Comparison of ENCODE assay signal across 9 cellular contexts in the genomic region with DNA sequence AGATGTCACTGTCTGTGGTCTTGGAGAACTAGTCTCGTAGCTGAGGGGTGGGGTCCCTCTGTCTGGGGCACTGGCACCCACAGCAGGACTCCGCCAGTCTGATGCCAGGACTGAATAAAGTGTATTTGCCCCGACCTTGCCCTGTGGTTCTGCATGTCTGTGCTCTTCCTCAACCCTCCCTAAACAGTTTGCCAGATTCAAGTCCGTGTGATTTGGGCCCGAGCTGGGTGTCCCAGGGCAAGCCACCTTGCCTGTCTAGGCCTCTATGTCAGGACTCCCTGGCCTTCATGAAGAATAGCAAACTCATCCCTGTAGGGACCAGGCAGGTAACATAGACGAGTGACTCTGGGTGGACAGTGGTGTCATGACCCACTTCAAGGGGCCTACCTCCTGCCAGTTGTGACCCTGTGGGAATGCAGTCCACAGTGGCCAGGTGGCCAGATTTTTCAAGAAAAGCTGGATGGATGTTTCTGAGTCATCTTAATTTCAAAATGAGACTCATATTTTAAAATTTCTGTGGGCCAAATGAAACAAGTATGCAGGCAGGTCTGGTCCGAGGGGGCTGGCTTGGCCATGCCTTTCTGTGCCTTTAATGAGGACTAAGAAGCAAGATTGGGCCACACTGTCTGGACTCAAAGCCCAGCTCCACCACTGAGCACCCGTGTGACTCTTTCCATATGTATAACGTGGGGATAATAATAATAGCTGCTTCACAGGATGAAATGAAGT. TPM values are rescaled to one million over a fixed set of nuclear protein-coding genes. Genes with fewer than 3 reads are reported as not detected.
DNase-seq lines count a peak whose midpoint lies in the region; ATAC-seq and TF ChIP-seq lines count a peak whose summit lies in the region.
"Had no signal": no experiment of that assay in that cellular context is flagged by ENCODE, and none has a peak within 500 bp of the region (broad histone marks: within the 10 kb centered on the region; RNA-seq: fewer than 3 reads in every experiment).

No MANE protein-coding gene starts in this region.

- H3K4me1 ChIP-seq in SK-N-SH (ENCODE audit: control insufficient read depth in 1 of 2, insufficient read depth in 2 of 2, low read depth in 1 of 2, low read length in 1 of 2), result peaks cover 23 to 31% of the 10 kb centered on the region in 2 experiments; a peak in 3 of 4 replicates

- POLR2A ChIA-PET in SK-N-SH (lab: Yijun Ruan, JAX), result interaction anchor here (4.7 kb wide), 1 partner anchor 18 kb away, joined by 39 read pairs; a partner anchor contains a TSS

- no peaks in the 10 kb centered on the region for H3K27me3 ChIP-seq in SK-N-SH (ENCODE audit: insufficient read depth)
- no peaks in the 10 kb centered on the region for H3K27me3 ChIP-seq in SU-DHL-6 (ENCODE audit: low read length)

- H3K9me2 ChIP-seq in SK-N-SH (no peaks in the 10 kb centered on the region), SU-DHL-6 (replicated peaks; ENCODE audit: insufficient read depth, low read length) (no peaks in the 10 kb centered on the region)

- DNase-seq in SK-N-SH (no peak), epithelial cell of prostate (ENCODE audit: low read depth, low spot score) (no peak), retinal pigment epithelial cell (ENCODE audit: low read depth) (no peak), Ammon's horn (ENCODE audit: low spot score) (no peak), COLO829 (ENCODE audit: low spot score) (no peak), GM10266 (ENCODE audit: extremely low spot score) (no peak)
- DNase-seq: NCI-H1048 had no signal

- CTCF ChIA-PET in SK-N-SH (lab: Yijun Ruan, JAX), result interaction anchor here (1.0 to 5.9 kb wide), 6 partner anchors 18 to 121 kb away, joined by 3 to 65 read pairs (median 6); a partner anchor contains a TSS

- peaks cover 7 to 18% of the 10 kb centered on the region in 2 experiments for H3K36me3 ChIP-seq in SK-N-SH (replicated peaks in 1 of 2; ENCODE audit: control insufficient read depth in 1 of 2, insufficient read depth in 2 of 2, low read length in 1 of 2)
- no peaks in the 10 kb centered on the region for H3K36me3 ChIP-seq in SU-DHL-6 (ENCODE audit: low read length)

- TF ChIP-seq RAD21 in SK-N-SH (IDR thresholded peaks at IDR 0.05; ENCODE audit: low read length), result no peak

- ATAC-seq in SK-N-SH treated with all-trans-retinoic acid at 6 μM for 48 hours, result no peak

- TF ChIP-seq CTCF in SK-N-SH (IDR thresholded peaks at IDR 0.05), result no peak
- no peak for TF ChIP-seq CTCF in SU-DHL-6 (IDR thresholded peaks at IDR 0.05; ENCODE audit: insufficient read depth, low read length, poor library complexity, severe bottlenecking)
- TF ChIP-seq CTCF in retinal pigment epithelial cell (conservative IDR thresholded peaks at IDR 0.05; ENCODE audit: low read depth, low read length), result no peak
- no peak for TF ChIP-seq CTCF in GM10266 (IDR thresholded peaks at IDR 0.05; ENCODE audit: control insufficient read depth, insufficient read depth, low read depth, missing control alignments)

- no peak overlapping the region for H2AFZ ChIP-seq in SK-N-SH (ENCODE audit: low read depth)
- no peak overlapping the region for H2AFZ ChIP-seq in SU-DHL-6 (ENCODE audit: low read depth, low read length, severe bottlenecking)

- H3K4me2 ChIP-seq in SK-N-SH, result peak overlapping the region; percentile 99
- H3K4me2 ChIP-seq in SU-DHL-6 (ENCODE audit: low read depth, low read length, poor library complexity, severe bottlenecking), result peak overlapping the region; percentile 92

- no peak overlapping the region for H3K9ac ChIP-seq in SK-N-SH
- H3K9ac ChIP-seq in SU-DHL-6 (ENCODE audit: low read length), result peak overlapping the region; percentile 85; the same call in 1 of the 2 replicates

- H4K20me1 ChIP-seq in SK-N-SH (ENCODE audit: insufficient read depth) (peaks cover 46% of the 10 kb centered on the region), SU-DHL-6 (ENCODE audit: low read depth, low read length) (no peaks in the 10 kb centered on the region)

- H3K9me3 ChIP-seq in SK-N-SH, result no peaks in the 10 kb centered on the region
- H3K9me3 ChIP-seq in SU-DHL-6 (ENCODE audit: insufficient read depth, low read length), result no peaks in the 10 kb centered on the region

- WGBS in SK-N-SH (ENCODE audit: low lambda C conversion rate), result 80% methylated on average over 5 of the region's 9 CpGs

- H3F3A ChIP-seq in SK-N-SH (replicated peaks; ENCODE audit: insufficient read depth) (peaks cover 29% of the 10 kb centered on the region), SU-DHL-6 (ENCODE audit: insufficient read depth) (peaks cover 22% of the 10 kb centered on the region)

- H3K27ac ChIP-seq in SK-N-SH (ENCODE audit: low read depth in 2 of 2, low read length in 1 of 2), result peak overlapping the region in 1 of 2 experiments; percentile 18; a peak in 1 of 4 replicates
- peak overlapping the region; percentile 54 for H3K27ac ChIP-seq in SU-DHL-6 (ENCODE audit: low read depth, low read length)
- peak overlapping the region; percentile 8 for H3K27ac ChIP-seq in epithelial cell of prostate

- H3K4me3 ChIP-seq in SK-N-SH (ENCODE audit: low read depth in 2 of 2, low read length in 1 of 2) (peak overlapping the region; percentile 93 to 98), SU-DHL-6 (ENCODE audit: insufficient read depth, low read length, poor library complexity, severe bottlenecking) (no peak overlapping the region), retinal pigment epithelial cell (ENCODE audit: low read length) (peak overlapping the region; percentile 88)

- TF ChIP-seq EP300 in SK-N-SH (IDR thresholded peaks at IDR 0.05; ENCODE audit: borderline replicate concordance in 1 of 2, low read depth in 1 of 2, low read length in 1 of 2), result no peak

- peaks cover 37% of the 10 kb centered on the region for H3K79me2 ChIP-seq in SK-N-SH (ENCODE audit: insufficient read depth)
- H3K79me2 ChIP-seq in SU-DHL-6 (ENCODE audit: insufficient read depth, low read length), result peaks cover 11% of the 10 kb centered on the region; the same call in 1 of the 2 replicates

TF ChIP-seq in SK-N-SH, 30 proteins besides CTCF, POLR2A, EP300 and RAD21:
- TF ChIP-seq SMC3 (IDR thresholded peaks at IDR 0.05; ENCODE audit: low read depth, low read length), result no peak
- TF ChIP-seq TAF1 (IDR thresholded peaks at IDR 0.05; ENCODE audit: borderline replicate concordance, low read depth, low read length), result no peak
- TF ChIP-seq, protein P1, sequence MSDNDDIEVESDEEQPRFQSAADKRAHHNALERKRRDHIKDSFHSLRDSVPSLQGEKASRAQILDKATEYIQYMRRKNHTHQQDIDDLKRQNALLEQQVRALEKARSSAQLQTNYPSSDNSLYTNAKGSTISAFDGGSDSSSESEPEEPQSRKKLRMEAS (IDR thresholded peaks at IDR 0.05; ENCODE audit: low read depth), result no peak
- no peak for TF ChIP-seq RXRA (IDR thresholded peaks at IDR 0.05; ENCODE audit: borderline replicate concordance, low read depth)
- no peak for TF ChIP-seq JUND (IDR thresholded peaks at IDR 0.05)
- TF ChIP-seq FOXJ3 (CRISPR knock-in tag; IDR thresholded peaks at IDR 0.05), result no peak
- no peak for TF ChIP-seq FOSL2 (IDR thresholded peaks at IDR 0.05; ENCODE audit: borderline replicate concordance, low read depth)
- no peak for TF ChIP-seq MEF2A (IDR thresholded peaks at IDR 0.05; ENCODE audit: borderline replicate concordance, low read depth)

TF ChIP-seq in SK-N-SH treated with all-trans-retinoic acid at 6 μM for 48 hours, 23 proteins besides CTCF, POLR2A, EP300 and RAD21 (continues in another document):
- TF ChIP-seq, protein P2, sequence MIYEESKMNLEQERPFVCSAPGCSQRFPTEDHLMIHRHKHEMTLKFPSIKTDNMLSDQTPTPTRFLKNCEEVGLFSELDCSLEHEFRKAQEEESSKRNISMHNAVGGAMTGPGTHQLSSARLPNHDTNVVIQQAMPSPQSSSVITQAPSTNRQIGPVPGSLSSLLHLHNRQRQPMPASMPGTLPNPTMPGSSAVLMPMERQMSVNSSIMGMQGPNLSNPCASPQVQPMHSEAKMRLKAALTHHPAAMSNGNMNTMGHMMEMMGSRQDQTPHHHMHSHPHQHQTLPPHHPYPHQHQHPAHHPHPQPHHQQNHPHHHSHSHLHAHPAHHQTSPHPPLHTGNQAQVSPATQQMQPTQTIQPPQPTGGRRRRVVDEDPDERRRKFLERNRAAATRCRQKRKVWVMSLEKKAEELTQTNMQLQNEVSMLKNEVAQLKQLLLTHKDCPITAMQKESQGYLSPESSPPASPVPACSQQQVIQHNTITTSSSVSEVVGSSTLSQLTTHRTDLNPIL (CRISPR knock-in tag; IDR thresholded peaks at IDR 0.05; ENCODE audit: low read depth), result no peak
- TF ChIP-seq, protein P3, sequence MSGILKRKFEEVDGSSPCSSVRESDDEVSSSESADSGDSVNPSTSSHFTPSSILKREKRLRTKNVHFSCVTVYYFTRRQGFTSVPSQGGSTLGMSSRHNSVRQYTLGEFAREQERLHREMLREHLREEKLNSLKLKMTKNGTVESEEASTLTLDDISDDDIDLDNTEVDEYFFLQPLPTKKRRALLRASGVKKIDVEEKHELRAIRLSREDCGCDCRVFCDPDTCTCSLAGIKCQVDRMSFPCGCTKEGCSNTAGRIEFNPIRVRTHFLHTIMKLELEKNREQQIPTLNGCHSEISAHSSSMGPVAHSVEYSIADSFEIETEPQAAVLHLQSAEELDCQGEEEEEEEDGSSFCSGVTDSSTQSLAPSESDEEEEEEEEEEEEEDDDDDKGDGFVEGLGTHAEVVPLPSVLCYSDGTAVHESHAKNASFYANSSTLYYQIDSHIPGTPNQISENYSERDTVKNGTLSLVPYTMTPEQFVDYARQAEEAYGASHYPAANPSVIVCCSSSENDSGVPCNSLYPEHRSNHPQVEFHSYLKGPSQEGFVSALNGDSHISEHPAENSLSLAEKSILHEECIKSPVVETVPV (CRISPR knock-in tag; IDR thresholded peaks at IDR 0.05), result no peak

RNA-seq across cellular contexts. Expression of a gene that starts 3.4 kb away (rescaled TPM):
- 7.0 and 11.3 TPM in 2 replicates for polyA plus RNA-seq in SK-N-SH (2012; rRNA removed)
- 7.9 and 10.8 TPM in 2 replicates for polyA plus RNA-seq in SK-N-SH (2012; cell fraction: cytosol; rRNA removed)
- 44.6 and 55.2 TPM in 2 replicates for polyA plus RNA-seq in SK-N-SH (2012; cell fraction: nucleus; rRNA removed)

RNA-seq across cellular contexts. Expression of a gene that starts 18.2 kb away (rescaled TPM):
- 88.6 and 146 TPM in 2 replicates for polyA plus RNA-seq in SK-N-SH (2012; rRNA removed)
- 54.7 and 100 TPM in 2 replicates for polyA plus RNA-seq in SK-N-SH (2012; cell fraction: cytosol; rRNA removed)
- polyA plus RNA-seq in SK-N-SH (2012; cell fraction: nucleus; rRNA removed), result 63.6 and 88.9 TPM in 2 replicates

RNA-seq across cellular contexts. Expression of a gene that starts 31.4 kb away (rescaled TPM):
- polyA plus RNA-seq in SK-N-SH (2012; rRNA removed), result 9.0 and 9.5 TPM in 2 replicates
- 8.7 and 10.1 TPM in 2 replicates for polyA plus RNA-seq in SK-N-SH (2012; cell fraction: cytosol; rRNA removed)
- 9.4 and 10.3 TPM in 2 replicates for polyA plus RNA-seq in SK-N-SH (2012; cell fraction: nucleus; rRNA removed)

RNA-seq across cellular contexts. Expression of a gene that starts 38.2 kb away (rescaled TPM):
- polyA plus RNA-seq in SK-N-SH (2012; rRNA removed), result 16.6 and 19.4 TPM in 2 replicates
- 11.7 and 12.4 TPM in 2 replicates for polyA plus RNA-seq in SK-N-SH (2012; cell fraction: cytosol; rRNA removed)
- polyA plus RNA-seq in SK-N-SH (2012; cell fraction: nucleus; rRNA removed), result 39.5 and 59.8 TPM in 2 replicates

RNA-seq across cellular contexts. Expression of a gene that starts 51.8 kb away (rescaled TPM):
- 13.2 and 16.6 TPM in 2 replicates for polyA plus RNA-seq in SK-N-SH (2012; rRNA removed)
- 7.2 and 12.0 TPM in 2 replicates for polyA plus RNA-seq in SK-N-SH (2012; cell fraction: cytosol; rRNA removed)
- polyA plus RNA-seq in SK-N-SH (2012; cell fraction: nucleus; rRNA removed), result 14.4 and 14.8 TPM in 2 replicates
